ENCODE assay signal across 2 cellular contexts in the genomic region with DNA sequence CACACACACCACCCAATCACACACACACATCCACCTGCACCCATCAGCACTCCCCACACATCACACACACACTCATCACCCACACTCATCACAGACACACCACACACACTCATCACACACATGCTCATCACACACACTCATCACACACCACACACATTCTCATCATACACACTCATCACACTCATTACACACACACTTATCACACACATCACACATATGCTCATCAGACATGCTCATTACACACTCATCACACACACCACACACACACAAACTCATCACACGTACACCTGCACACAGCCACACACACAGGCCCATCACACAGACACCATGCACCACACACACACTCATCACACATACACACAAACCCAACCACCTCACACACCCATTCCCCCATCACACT.
A peak's percentile ranks its signal among the peaks of the same experiment; 100 is the strongest.
TF ChIP-seq lines count a peak whose summit lies in the region.

No MANE protein-coding gene starts in this region.

TF ChIP-seq in HEK293, 187 proteins besides CTCF, POLR2A, EP300 and RAD21 (continued from another document):
- 0 out of 2 replicates have a peak, but pooled peaks have one; percentile 10 for TF ChIP-seq ZNF514 (tag by site-specific recombination; IDR thresholded peaks at IDR 0.05)
- TF ChIP-seq ZNF132 (tag by site-specific recombination; IDR thresholded peaks at IDR 0.05; ENCODE audit: borderline replicate concordance), result no peak
- 0 out of 2 replicates have a peak, but pooled peaks have one; percentile 24 for TF ChIP-seq ZNF114 (tag by site-specific recombination; IDR thresholded peaks at IDR 0.05)
- no peak for TF ChIP-seq ZNF623 (tag by site-specific recombination; IDR thresholded peaks at IDR 0.05)
- TF ChIP-seq, protein P1, sequence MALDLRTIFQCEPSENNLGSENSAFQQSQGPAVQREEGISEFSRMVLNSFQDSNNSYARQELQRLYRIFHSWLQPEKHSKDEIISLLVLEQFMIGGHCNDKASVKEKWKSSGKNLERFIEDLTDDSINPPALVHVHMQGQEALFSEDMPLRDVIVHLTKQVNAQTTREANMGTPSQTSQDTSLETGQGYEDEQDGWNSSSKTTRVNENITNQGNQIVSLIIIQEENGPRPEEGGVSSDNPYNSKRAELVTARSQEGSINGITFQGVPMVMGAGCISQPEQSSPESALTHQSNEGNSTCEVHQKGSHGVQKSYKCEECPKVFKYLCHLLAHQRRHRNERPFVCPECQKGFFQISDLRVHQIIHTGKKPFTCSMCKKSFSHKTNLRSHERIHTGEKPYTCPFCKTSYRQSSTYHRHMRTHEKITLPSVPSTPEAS (tag by site-specific recombination; IDR thresholded peaks at IDR 0.05), result peak; percentile 40; the same call in 1 of the 2 replicates
- TF ChIP-seq ZNF394 (tag by site-specific recombination; IDR thresholded peaks at IDR 0.05; ENCODE audit: borderline replicate concordance), result no peak
- TF ChIP-seq ZNF571 (tag by site-specific recombination; IDR thresholded peaks at IDR 0.05), result peak; percentile 18; the same call in 1 of the 2 replicates
- TF ChIP-seq ZBTB20 (tag by site-specific recombination; IDR thresholded peaks at IDR 0.05), result 0 out of 2 replicates have a peak, but pooled peaks have one; percentile 25
- 0 out of 2 replicates have a peak, but pooled peaks have one; percentile 51 for TF ChIP-seq ZNF311 (tag by site-specific recombination; IDR thresholded peaks at IDR 0.05; ENCODE audit: borderline replicate concordance)
- TF ChIP-seq ZBTB48 (tag by site-specific recombination; IDR thresholded peaks at IDR 0.05), result 0 out of 2 replicates have a peak, but pooled peaks have one; percentile 11
- TF ChIP-seq, protein P2, sequence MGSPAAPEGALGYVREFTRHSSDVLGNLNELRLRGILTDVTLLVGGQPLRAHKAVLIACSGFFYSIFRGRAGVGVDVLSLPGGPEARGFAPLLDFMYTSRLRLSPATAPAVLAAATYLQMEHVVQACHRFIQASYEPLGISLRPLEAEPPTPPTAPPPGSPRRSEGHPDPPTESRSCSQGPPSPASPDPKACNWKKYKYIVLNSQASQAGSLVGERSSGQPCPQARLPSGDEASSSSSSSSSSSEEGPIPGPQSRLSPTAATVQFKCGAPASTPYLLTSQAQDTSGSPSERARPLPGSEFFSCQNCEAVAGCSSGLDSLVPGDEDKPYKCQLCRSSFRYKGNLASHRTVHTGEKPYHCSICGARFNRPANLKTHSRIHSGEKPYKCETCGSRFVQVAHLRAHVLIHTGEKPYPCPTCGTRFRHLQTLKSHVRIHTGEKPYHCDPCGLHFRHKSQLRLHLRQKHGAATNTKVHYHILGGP (tag by site-specific recombination; IDR thresholded peaks at IDR 0.05), result 0 out of 2 replicates have a peak, but pooled peaks have one; percentile 17
- TF ChIP-seq ZNF473 (tag by site-specific recombination; IDR thresholded peaks at IDR 0.05), result 0 out of 2 replicates have a peak, but pooled peaks have one; percentile 32
- TF ChIP-seq ZXDB (tag by site-specific recombination; IDR thresholded peaks at IDR 0.05), result no peak
- peak; percentile 3; the same call in 1 of the 2 replicates for TF ChIP-seq EGR2 (tag by site-specific recombination; IDR thresholded peaks at IDR 0.05; ENCODE audit: low read depth)
- 0 out of 2 replicates have a peak, but pooled peaks have one; percentile 18 for TF ChIP-seq ZNF707 (tag by site-specific recombination; IDR thresholded peaks at IDR 0.05)
- TF ChIP-seq KLF16 (tag by site-specific recombination; IDR thresholded peaks at IDR 0.05), result no peak
- TF ChIP-seq ZNF157 (tag by site-specific recombination; IDR thresholded peaks at IDR 0.05), result 0 out of 2 replicates have a peak, but pooled peaks have one; percentile 6

TF ChIP-seq in GM12878, 131 proteins besides CTCF, POLR2A, EP300 and RAD21:
- TF ChIP-seq, protein P3, sequence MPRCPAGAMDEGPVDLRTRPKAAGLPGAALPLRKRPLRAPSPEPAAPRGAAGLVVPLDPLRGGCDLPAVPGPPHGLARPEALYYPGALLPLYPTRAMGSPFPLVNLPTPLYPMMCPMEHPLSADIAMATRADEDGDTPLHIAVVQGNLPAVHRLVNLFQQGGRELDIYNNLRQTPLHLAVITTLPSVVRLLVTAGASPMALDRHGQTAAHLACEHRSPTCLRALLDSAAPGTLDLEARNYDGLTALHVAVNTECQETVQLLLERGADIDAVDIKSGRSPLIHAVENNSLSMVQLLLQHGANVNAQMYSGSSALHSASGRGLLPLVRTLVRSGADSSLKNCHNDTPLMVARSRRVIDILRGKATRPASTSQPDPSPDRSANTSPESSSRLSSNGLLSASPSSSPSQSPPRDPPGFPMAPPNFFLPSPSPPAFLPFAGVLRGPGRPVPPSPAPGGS (IDR thresholded peaks at IDR 0.05; ENCODE audit: borderline replicate concordance, insufficient read depth, low read depth, low read length, poor library complexity, severe bottlenecking), result peak; percentile 20
- no peak for TF ChIP-seq SMAD5 (IDR thresholded peaks at IDR 0.05; ENCODE audit: low read depth)
- TF ChIP-seq, protein P4, sequence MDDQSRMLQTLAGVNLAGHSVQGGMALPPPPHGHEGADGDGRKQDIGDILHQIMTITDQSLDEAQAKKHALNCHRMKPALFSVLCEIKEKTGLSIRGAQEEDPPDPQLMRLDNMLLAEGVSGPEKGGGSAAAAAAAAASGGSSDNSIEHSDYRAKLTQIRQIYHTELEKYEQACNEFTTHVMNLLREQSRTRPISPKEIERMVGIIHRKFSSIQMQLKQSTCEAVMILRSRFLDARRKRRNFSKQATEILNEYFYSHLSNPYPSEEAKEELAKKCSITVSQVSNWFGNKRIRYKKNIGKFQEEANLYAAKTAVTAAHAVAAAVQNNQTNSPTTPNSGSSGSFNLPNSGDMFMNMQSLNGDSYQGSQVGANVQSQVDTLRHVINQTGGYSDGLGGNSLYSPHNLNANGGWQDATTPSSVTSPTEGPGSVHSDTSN (IDR thresholded peaks at IDR 0.05; ENCODE audit: insufficient replicate concordance, low read depth, low read length), result peak; percentile 4
